In the genomic region with DNA sequence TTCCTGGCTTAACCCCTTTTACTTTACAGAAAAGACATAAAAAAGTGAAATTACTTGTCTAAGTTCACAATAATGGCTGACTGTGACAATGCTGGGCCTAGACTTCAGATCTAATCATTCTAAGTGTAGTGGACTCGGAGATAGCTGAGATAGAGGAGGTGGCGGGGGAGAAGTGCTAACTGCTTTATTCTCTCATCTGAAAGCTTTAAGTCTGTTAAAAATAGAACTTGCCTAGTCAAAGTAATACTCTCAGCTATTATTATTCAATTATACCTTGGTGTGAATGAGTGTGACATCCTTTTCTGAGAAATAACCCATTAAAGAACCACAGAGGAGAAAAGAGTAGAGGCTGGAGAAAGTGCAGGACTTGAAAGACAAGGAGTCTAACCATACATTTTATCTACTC, we compare ENCODE assay signal across 17 cellular contexts.
DNase-seq lines count a peak whose midpoint lies in the region; ATAC-seq and FAIRE-seq lines count a peak whose summit lies in the region.
"Had no signal": no experiment of that assay in that cellular context is flagged by ENCODE, and none has a peak within 500 bp of the region (broad histone marks: within the 10 kb centered on the region; RNA-seq: fewer than 3 reads in every experiment).

No MANE protein-coding gene starts in this region.

- no peaks in the 10 kb centered on the region for H3K36me3 Mint-ChIP-seq in activated T-cell treated with anti-CD3 and anti-CD28 coated beads, Interleukin-2, amount 50 U/mL, for 4 hours (ENCODE audit: insufficient read depth)
- H3K36me3 Mint-ChIP-seq in stimulated activated effector memory CD8-positive, alpha-beta T cell treated with anti-CD3 and anti-CD28 coated beads, Interleukin-12 subunit alpha, Interleukin-12 subunit beta, amount 100 ng/mL, for 72 hours, result no peaks in the 10 kb centered on the region

- peaks cover 37% of the 10 kb centered on the region for H3K4me1 Mint-ChIP-seq in activated T-cell treated with anti-CD3 and anti-CD28 coated beads, Interleukin-2, amount 50 U/mL, for 4 hours (ENCODE audit: low read depth)
- peaks cover 32% of the 10 kb centered on the region for H3K4me1 Mint-ChIP-seq in stimulated activated effector memory CD8-positive, alpha-beta T cell treated with anti-CD3 and anti-CD28 coated beads, Interleukin-12 subunit alpha, Interleukin-12 subunit beta, amount 100 ng/mL, for 72 hours

- DNase-seq in activated T-cell treated with anti-CD3 and anti-CD28 coated beads, Interleukin-2, amount 50 U/mL, for 4 hours, result no peak
- DNase-seq in activated T-cell treated with anti-CD3 and anti-CD28 coated beads for 4 hours (no peak), NOMO-1 (lab: John Stamatoyannopoulos, UW; ENCODE audit: unreplicated experiment in 2 of 2) (no peak), RCC 7860 (ENCODE audit: low spot score) (no peak)
- DNase-seq in stimulated activated effector memory CD8-positive, alpha-beta T cell treated with anti-CD3 and anti-CD28 coated beads, Interleukin-12 subunit alpha, Interleukin-12 subunit beta, amount 100 ng/mL, for 72 hours (ENCODE audit: low spot score in 2 of 2), result no peak
- DNase-seq: activated gamma-delta T cell, DMS 273 treated with DMSO at 0.1 percent for 48 hours, HFFc6, midbrain, NCI-H1092, thyroid gland, WERI-Rb-1 had no signal

- FAIRE-seq in RCC 7860 (lab: Jason Lieb, UNC), result no peak
- FAIRE-seq: colon had no signal

- H3K9me3 Mint-ChIP-seq in activated T-cell treated with anti-CD3 and anti-CD28 coated beads, Interleukin-2, amount 50 U/mL, for 4 hours, result peaks cover 10% of the 10 kb centered on the region
- peaks cover 13% of the 10 kb centered on the region for H3K9me3 Mint-ChIP-seq in stimulated activated effector memory CD8-positive, alpha-beta T cell treated with anti-CD3 and anti-CD28 coated beads, Interleukin-12 subunit alpha, Interleukin-12 subunit beta, amount 100 ng/mL, for 72 hours

- no peaks in the 10 kb centered on the region for H3K27me3 Mint-ChIP-seq in activated T-cell treated with anti-CD3 and anti-CD28 coated beads, Interleukin-2, amount 50 U/mL, for 4 hours (ENCODE audit: low read depth)

- H3K4me3 Mint-ChIP-seq in activated T-cell treated with anti-CD3 and anti-CD28 coated beads, Interleukin-2, amount 50 U/mL, for 4 hours, result peak overlapping the region; percentile 1
- peak overlapping the region; percentile 44 for H3K4me3 Mint-ChIP-seq in stimulated activated effector memory CD8-positive, alpha-beta T cell treated with anti-CD3 and anti-CD28 coated beads, Interleukin-12 subunit alpha, Interleukin-12 subunit beta, amount 100 ng/mL, for 72 hours
- H3K4me3 Mint-ChIP-seq: HFFc6 had no signal

- no peak overlapping the region for H3K27ac Mint-ChIP-seq in stimulated activated effector memory CD8-positive, alpha-beta T cell treated with anti-CD3 and anti-CD28 coated beads, Interleukin-12 subunit alpha, Interleukin-12 subunit beta, amount 100 ng/mL, for 72 hours
- H3K27ac Mint-ChIP-seq: HFFc6 had no signal

- peak; percentile 62 to 64 for ATAC-seq in activated T-cell treated with anti-CD3 and anti-CD28 coated beads, Interleukin-2, amount 50 U/mL, for 4 hours
- ATAC-seq in GM21360 (IDR thresholded peaks at IDR 0.05; ENCODE audit: unreplicated experiment) (peak; percentile 41), HG03159 (IDR thresholded peaks at IDR 0.05; ENCODE audit: unreplicated experiment) (peak; percentile 43), HG02840 (IDR thresholded peaks at IDR 0.05; ENCODE audit: low FRiP score, unreplicated experiment) (no peak)
- peak; percentile 86 for ATAC-seq in stimulated activated effector memory CD8-positive, alpha-beta T cell treated with anti-CD3 and anti-CD28 coated beads, Interleukin-12 subunit alpha, Interleukin-12 subunit beta, amount 100 ng/mL, for 72 hours
- ATAC-seq: Right ventricle myocardium inferior had no signal
